ENCODE assay signal across 1 cellular context in the genomic region with DNA sequence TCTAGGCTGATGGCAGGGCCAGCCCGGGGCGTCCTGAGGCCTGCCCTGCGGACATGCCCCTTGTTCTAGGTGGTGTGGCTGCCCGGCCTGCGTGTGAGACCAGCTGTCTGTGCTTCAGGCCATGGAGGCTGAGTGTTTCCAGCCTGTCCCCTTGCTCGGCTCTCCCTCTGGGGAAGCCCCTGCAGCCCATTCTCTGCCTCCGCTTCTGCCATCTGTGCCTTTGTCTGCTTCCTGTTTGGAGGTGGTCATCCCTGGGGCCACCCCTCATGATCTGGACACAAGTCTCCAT.
TF ChIP-seq lines count a peak whose summit lies in the region.

No MANE protein-coding gene starts in this region.

TF ChIP-seq in HepG2, 621 proteins besides CTCF, POLR2A, EP300 and RAD21 (continued from another document):
- TF ChIP-seq KIAA2018 (CRISPR knock-in tag; IDR thresholded peaks at IDR 0.05; ENCODE audit: borderline replicate concordance) (no peak), TBL1XR1 (IDR thresholded peaks at IDR 0.05; ENCODE audit: borderline replicate concordance, low read length, partially characterized antibody) (no peak), HOXA9 (CRISPR knock-in tag; IDR thresholded peaks at IDR 0.05; ENCODE audit: borderline replicate concordance) (no peak), AGO2 (optimal IDR thresholded peaks at IDR 0.05; ENCODE audit: low read depth, low read length) (peak; percentile 52), CBFB (CRISPR knock-in tag; IDR thresholded peaks at IDR 0.05) (no peak), ZNF737 (CRISPR knock-in tag; IDR thresholded peaks at IDR 0.05; ENCODE audit: borderline replicate concordance) (no peak), TBX2 (CRISPR knock-in tag; IDR thresholded peaks at IDR 0.05; ENCODE audit: borderline replicate concordance) (no peak), ZNF281 (CRISPR knock-in tag; IDR thresholded peaks at IDR 0.05; ENCODE audit: borderline replicate concordance) (no peak), ZNF234 (CRISPR knock-in tag; conservative IDR thresholded peaks at IDR 0.05) (no peak), ZNF121 (CRISPR knock-in tag; IDR thresholded peaks at IDR 0.05) (no peak), HNRNPH1 (optimal IDR thresholded peaks at IDR 0.05; ENCODE audit: low read depth, low read length) (no peak), GABPB1 (CRISPR knock-in tag; IDR thresholded peaks at IDR 0.05) (peak; percentile 24; the same call in 1 of the 2 replicates)
- TF ChIP-seq, protein P1, sequence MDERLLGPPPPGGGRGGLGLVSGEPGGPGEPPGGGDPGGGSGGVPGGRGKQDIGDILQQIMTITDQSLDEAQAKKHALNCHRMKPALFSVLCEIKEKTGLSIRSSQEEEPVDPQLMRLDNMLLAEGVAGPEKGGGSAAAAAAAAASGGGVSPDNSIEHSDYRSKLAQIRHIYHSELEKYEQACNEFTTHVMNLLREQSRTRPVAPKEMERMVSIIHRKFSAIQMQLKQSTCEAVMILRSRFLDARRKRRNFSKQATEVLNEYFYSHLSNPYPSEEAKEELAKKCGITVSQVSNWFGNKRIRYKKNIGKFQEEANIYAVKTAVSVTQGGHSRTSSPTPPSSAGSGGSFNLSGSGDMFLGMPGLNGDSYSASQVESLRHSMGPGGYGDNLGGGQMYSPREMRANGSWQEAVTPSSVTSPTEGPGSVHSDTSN (CRISPR knock-in tag; IDR thresholded peaks at IDR 0.05), result no peak
- TF ChIP-seq, protein P2, sequence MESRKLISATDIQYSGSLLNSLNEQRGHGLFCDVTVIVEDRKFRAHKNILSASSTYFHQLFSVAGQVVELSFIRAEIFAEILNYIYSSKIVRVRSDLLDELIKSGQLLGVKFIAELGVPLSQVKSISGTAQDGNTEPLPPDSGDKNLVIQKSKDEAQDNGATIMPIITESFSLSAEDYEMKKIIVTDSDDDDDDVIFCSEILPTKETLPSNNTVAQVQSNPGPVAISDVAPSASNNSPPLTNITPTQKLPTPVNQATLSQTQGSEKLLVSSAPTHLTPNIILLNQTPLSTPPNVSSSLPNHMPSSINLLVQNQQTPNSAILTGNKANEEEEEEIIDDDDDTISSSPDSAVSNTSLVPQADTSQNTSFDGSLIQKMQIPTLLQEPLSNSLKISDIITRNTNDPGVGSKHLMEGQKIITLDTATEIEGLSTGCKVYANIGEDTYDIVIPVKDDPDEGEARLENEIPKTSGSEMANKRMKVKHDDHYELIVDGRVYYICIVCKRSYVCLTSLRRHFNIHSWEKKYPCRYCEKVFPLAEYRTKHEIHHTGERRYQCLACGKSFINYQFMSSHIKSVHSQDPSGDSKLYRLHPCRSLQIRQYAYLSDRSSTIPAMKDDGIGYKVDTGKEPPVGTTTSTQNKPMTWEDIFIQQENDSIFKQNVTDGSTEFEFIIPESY (CRISPR knock-in tag; IDR thresholded peaks at IDR 0.05), result no peak
